9 cellular contexts compared by ENCODE assay signal in genomic region chr1:10507111-10507879, GRCh38. TPM values are rescaled to one million over a fixed set of nuclear protein-coding genes. Genes with fewer than 3 reads are reported as not detected.
A peak's percentile ranks its signal among the peaks of the same experiment; 100 is the strongest.
DNase-seq lines count a peak whose midpoint lies in the region; ATAC-seq and TF ChIP-seq lines count a peak whose summit lies in the region.
"Had no signal": no experiment of that assay in that cellular context is flagged by ENCODE, and none has a peak within 500 bp of the region (broad histone marks: within the 10 kb centered on the region; RNA-seq: fewer than 3 reads in every experiment).

No MANE protein-coding gene starts in this region.

- H3K27me3 Mint-ChIP-seq in Calu3 (ENCODE audit: unreplicated experiment): no peaks in the 10 kb centered on the region

- no peak overlapping the region for H3K27ac ChIP-seq in stomach

- no peak overlapping the region for H3K4me3 ChIP-seq in stomach

- H3K27me3 ChIP-seq in stomach: no peaks in the 10 kb centered on the region

- intact Hi-C loops in Calu3 (cut with micrococcal nuclease; ENCODE audit: unreplicated experiment): loop anchor here (2.0 to 10.0 kb wide), 2 partner anchors 180 to 438 kb away; no protein-coding TSS in a partner anchor
- intact Hi-C loops in stomach (cut with DNase I; ENCODE audit: low total_unique reads): loop anchor here (5.0 kb wide), 1 partner anchor 360 kb away; no protein-coding TSS in a partner anchor

- peaks cover 19 to 61% (median 43%) of the 10 kb centered on the region in 4 donors for H3K4me1 ChIP-seq in stomach

- H3K36me3 ChIP-seq in stomach: no peaks in the 10 kb centered on the region

- CTCF ChIA-PET in Calu3 (lab: Charles Lee): interaction anchor here (0.8 to 1.2 kb wide), 5 partner anchors 179 to 530 kb away, joined by 3 to 5 read pairs (median 3); no protein-coding TSS in a partner anchor

- no peaks in the 10 kb centered on the region for H3K9me3 ChIP-seq in stomach

- H3K4me3 Mint-ChIP-seq in Calu3 (ENCODE audit: low read depth, unreplicated experiment): no peak overlapping the region

- no peak overlapping the region for H3K27ac Mint-ChIP-seq in Calu3 (ENCODE audit: unreplicated experiment)

- no peak for TF ChIP-seq EP300 in stomach (IDR thresholded peaks at IDR 0.05)

- WGBS in stomach, 5 donors: 60 to 72% (median 68%) methylated on average over 9 to 17 of the region's 17 CpGs

- H3K36me3 Mint-ChIP-seq in Calu3 (ENCODE audit: insufficient read depth, unreplicated experiment): no peaks in the 10 kb centered on the region

- TF ChIP-seq POLR2A in stomach (IDR thresholded peaks at IDR 0.05): no peak

- DNase-seq in Calu3 (peak; percentile 38), NCI-H524 treated with DMSO at 0.1 percent for 48 hours (lab: John Stamatoyannopoulos, UW) (peak; percentile 77), dermis microvascular lymphatic vessel endothelial cell (ENCODE audit: low read depth in 2 of 2) (peak; percentile 63 to 77), lung microvascular endothelial cell (ENCODE audit: low read depth in 2 of 2) (peak; percentile 78 to 85), stomach (peak; percentile 61)
- peak; percentile 53 to 56 for DNase-seq in activated CD4-positive, alpha-beta T cell treated with anti-CD3 and anti-CD28 coated beads for 4 hours

- no TSS peak for BruUV-seq in Calu3 (replicated peaks; lab: Mats Ljungman, UMichigan)

- H3K9me3 Mint-ChIP-seq in Calu3 (ENCODE audit: low read depth, unreplicated experiment): no peaks in the 10 kb centered on the region

- ATAC-seq in HG03432 (IDR thresholded peaks at IDR 0.05; ENCODE audit: unreplicated experiment) (peak; percentile 38), HG02571 (IDR thresholded peaks at IDR 0.05; ENCODE audit: unreplicated experiment) (no peak)

- peaks cover 19% of the 10 kb centered on the region for H3K4me1 Mint-ChIP-seq in Calu3 (ENCODE audit: low read depth, unreplicated experiment)

- TF ChIP-seq CTCF in Calu3 (IDR thresholded peaks at IDR 0.05; ENCODE audit: unreplicated experiment) (peak; percentile 57), stomach (IDR thresholded peaks at IDR 0.05) (peak in 5 of 7 experiments; percentile 65 to 81 (median 72))

RNA-seq across cellular contexts. Expression of gene PEX14, which starts 32.5 kb away (rescaled TPM):
- total RNA-seq in Calu3 (2022) (17.6 and 17.7 TPM in 2 replicates), dermis microvascular lymphatic vessel endothelial cell (7.6 and 12.4 TPM in 2 replicates), lung microvascular endothelial cell (7.7 and 8.5 TPM in 2 replicates), stomach (10 to 100 TPM; 12.5 to 26.3 (median 14.7) TPM)
- polyA plus RNA-seq in stomach: 10 to 100 TPM in 1 of 3 donors, 1 to 10 TPM in 2; 8.2 to 11.2 (median 9.3) TPM

RNA-seq across cellular contexts. Expression of gene DFFA, which starts 35.0 kb away (rescaled TPM):
- total RNA-seq in Calu3 (2022) (45.2 and 50.6 TPM in 2 replicates), dermis microvascular lymphatic vessel endothelial cell (38.3 and 43.5 TPM in 2 replicates), lung microvascular endothelial cell (29.2 and 35.7 TPM in 2 replicates), stomach (10 to 100 TPM; 10.7 to 22.2 (median 13.0) TPM)
- 10 to 100 TPM; 12.7 to 16.6 (median 13.0) TPM for polyA plus RNA-seq in stomach

RNA-seq across cellular contexts. Expression of gene CORT, which starts 57.5 kb away (rescaled TPM):
- total RNA-seq in Calu3 (2022): 0.73 TPM in 1 of 2 replicates, not detected in the other
- 0.13 TPM in 1 of 2 replicates, not detected in the other for total RNA-seq in dermis microvascular lymphatic vessel endothelial cell
- total RNA-seq in lung microvascular endothelial cell: 0.20 and 0.22 TPM in 2 replicates
- 1 to 10 TPM in 3 of 5 donors, not detected in 2; 1.5 to 4.0 (median 2.0) TPM for total RNA-seq in stomach
- under 1 TPM in 1 of 3 donors, not detected in 2; 0.40 TPM for polyA plus RNA-seq in stomach
- total RNA-seq: T-helper 1 cell treated with Interleukin-12 subunit alpha and Interleukin-12 subunit beta and Interleukin-4 antibody, amounts not matched to agents 30 ng/mL and 1 ng/mL, for 36 hours had no signal
